ENCODE assay signal across 8 cellular contexts in the genomic region with DNA sequence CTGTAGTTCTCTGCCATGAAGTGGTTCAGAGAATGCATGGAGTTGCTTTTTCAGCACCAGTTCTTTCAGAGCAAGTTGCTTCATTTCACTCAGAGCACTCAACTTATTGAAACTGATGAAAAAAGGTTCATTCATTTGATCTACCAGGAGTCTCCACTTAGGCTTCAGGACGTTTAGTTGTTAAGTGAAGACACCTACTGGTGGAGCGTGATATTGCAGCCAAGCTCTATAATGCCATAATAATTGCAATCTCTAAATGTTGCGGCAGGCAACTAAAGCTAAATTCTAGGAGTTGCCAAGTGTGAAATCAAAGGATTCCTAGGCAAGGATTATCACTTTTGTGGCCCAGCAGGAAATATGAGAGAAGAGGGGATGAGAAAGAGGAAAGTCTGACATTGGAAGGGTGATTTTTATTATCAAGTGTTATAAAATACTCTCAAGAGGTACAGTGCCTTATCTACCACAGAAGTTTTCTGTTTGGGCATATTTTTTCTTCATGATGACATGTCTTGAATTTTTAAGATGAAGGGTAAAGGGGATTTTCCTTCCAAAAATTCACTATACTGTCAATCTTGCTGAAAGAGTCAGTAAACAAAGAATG.
DNase-seq lines count a peak whose midpoint lies in the region; ATAC-seq, FAIRE-seq and TF ChIP-seq lines count a peak whose summit lies in the region.

No MANE protein-coding gene starts in this region.

- H3K36me3 Mint-ChIP-seq in activated CD4-positive, alpha-beta T cell treated with anti-CD3 and anti-CD28 coated beads, Interleukin-2, amount 10 ng/mL, durations not matched to agents 24 days and 14 days (ENCODE audit: low read depth) = no peaks in the 10 kb centered on the region
- no peaks in the 10 kb centered on the region for H3K36me3 Mint-ChIP-seq in activated T-cell treated with anti-CD3 and anti-CD28 coated beads, Interleukin-2, amount 50 U/mL, for 4 hours (ENCODE audit: insufficient read depth)

- no peaks in the 10 kb centered on the region for H3K4me1 ChIP-seq in neutrophil (ENCODE audit: control insufficient read depth in 1 of 2, insufficient read depth in 1 of 2, low read depth in 1 of 2, low read length in 1 of 2)

- no peaks in the 10 kb centered on the region for H3K4me1 Mint-ChIP-seq in activated CD4-positive, alpha-beta T cell treated with anti-CD3 and anti-CD28 coated beads, Interleukin-2, amount 10 ng/mL, durations not matched to agents 24 days and 14 days
- H3K4me1 Mint-ChIP-seq in activated T-cell treated with anti-CD3 and anti-CD28 coated beads, Interleukin-2, amount 50 U/mL, for 4 hours (ENCODE audit: low read depth) = no peaks in the 10 kb centered on the region

- peaks cover 8% of the 10 kb centered on the region for H3K9me3 Mint-ChIP-seq in activated CD4-positive, alpha-beta T cell treated with anti-CD3 and anti-CD28 coated beads, Interleukin-2, amount 10 ng/mL, durations not matched to agents 24 days and 14 days
- peaks cover 6% of the 10 kb centered on the region for H3K9me3 Mint-ChIP-seq in activated T-cell treated with anti-CD3 and anti-CD28 coated beads, Interleukin-2, amount 50 U/mL, for 4 hours

- peak; percentile 56 for TF ChIP-seq CTCF in bronchial epithelial cell (IDR thresholded peaks at IDR 0.05; ENCODE audit: insufficient read depth, low read length, severe bottlenecking)
- TF ChIP-seq CTCF in neutrophil (IDR thresholded peaks at IDR 0.05) = peak; percentile 74

- no peak overlapping the region for H3K27ac Mint-ChIP-seq in activated CD4-positive, alpha-beta T cell treated with anti-CD3 and anti-CD28 coated beads, Interleukin-2, amount 10 ng/mL, durations not matched to agents 24 days and 14 days

- H3K4me3 Mint-ChIP-seq in activated CD4-positive, alpha-beta T cell treated with anti-CD3 and anti-CD28 coated beads, Interleukin-2, amount 10 ng/mL, durations not matched to agents 24 days and 14 days = no peak overlapping the region
- no peak overlapping the region for H3K4me3 Mint-ChIP-seq in activated T-cell treated with anti-CD3 and anti-CD28 coated beads, Interleukin-2, amount 50 U/mL, for 4 hours

- H3K9me3 ChIP-seq in neutrophil = no peaks in the 10 kb centered on the region

- H3K4me3 ChIP-seq in bronchial epithelial cell (ENCODE audit: low read depth, low read length) = no peak overlapping the region
- no peak overlapping the region for H3K4me3 ChIP-seq in neutrophil (ENCODE audit: low read depth in 1 of 2, low read length in 1 of 2)

- intact Hi-C loops in activated CD4-positive, alpha-beta T cell treated with anti-CD3 and anti-CD28 coated beads, Interleukin-2, amount 10 ng/mL, durations not matched to agents 24 days and 14 days (cut with micrococcal nuclease) = no loop called here

- H3K27me3 Mint-ChIP-seq in activated CD4-positive, alpha-beta T cell treated with anti-CD3 and anti-CD28 coated beads, Interleukin-2, amount 10 ng/mL, durations not matched to agents 24 days and 14 days = no peaks in the 10 kb centered on the region
- peaks cover 2% of the 10 kb centered on the region for H3K27me3 Mint-ChIP-seq in activated T-cell treated with anti-CD3 and anti-CD28 coated beads, Interleukin-2, amount 50 U/mL, for 4 hours (ENCODE audit: low read depth)

- H3K36me3 ChIP-seq in bronchial epithelial cell (ENCODE audit: control insufficient read depth, insufficient read depth, low read length) = no peaks in the 10 kb centered on the region
- H3K36me3 ChIP-seq in neutrophil = no peaks in the 10 kb centered on the region

- no peak for FAIRE-seq in bronchial epithelial cell (lab: Jason Lieb, UNC)

- H3K27ac ChIP-seq in neutrophil = no peak overlapping the region

- ATAC-seq in GM18907 (IDR thresholded peaks at IDR 0.05; ENCODE audit: unreplicated experiment) = no peak
- ATAC-seq in activated T-cell treated with anti-CD3 and anti-CD28 coated beads, Interleukin-2, amount 50 U/mL, for 4 hours = no peak

- peak; percentile 73 for DNase-seq in activated CD4-positive, alpha-beta T cell treated with anti-CD3 and anti-CD28 coated beads, Interleukin-2, amount 10 ng/mL, durations not matched to agents 24 days and 14 days
- DNase-seq in activated CD4-positive, alpha-beta T cell treated with anti-CD3 and anti-CD28 coated beads for 1 hour = no peak
- DNase-seq in MV-4-11 (lab: John Stamatoyannopoulos, UW) (peak; percentile 51), bronchial epithelial cell (ENCODE audit: low read depth) (peak; percentile 62), NCI-H510A treated with DMSO at 0.1 percent for 48 hours (lab: John Stamatoyannopoulos, UW) (no peak)
- DNase-seq in activated T-cell treated with anti-CD3 and anti-CD28 coated beads, Interleukin-2, amount 50 U/mL, for 4 hours = no peak

- H3K27me3 ChIP-seq in bronchial epithelial cell (ENCODE audit: control insufficient read depth, insufficient read depth, low read length) = no peaks in the 10 kb centered on the region
- H3K27me3 ChIP-seq in neutrophil = no peaks in the 10 kb centered on the region

Comparison
In these comparisons a context has a peak if more than half of its experiments do, and no peak if none do; other contexts are left out.
1. DNase-seq: peak in activated CD4-positive, alpha-beta T cell treated with anti-CD3 and anti-CD28 coated beads, Interleukin-2, amount 10 ng/mL, durations not matched to agents 24 days and 14 days (single experiment), MV-4-11 (single experiment) and bronchial epithelial cell (single experiment); none in activated CD4-positive, alpha-beta T cell treated with anti-CD3 and anti-CD28 coated beads for 1 hour (single experiment), NCI-H510A treated with DMSO at 0.1 percent for 48 hours (single experiment) and activated T-cell treated with anti-CD3 and anti-CD28 coated beads, Interleukin-2, amount 50 U/mL, for 4 hours (single experiment).